8 cellular contexts compared by ENCODE assay signal in genomic region chr14:52552063-52552988, GRCh38. TPM values are rescaled to one million over a fixed set of nuclear protein-coding genes. Genes with fewer than 3 reads are reported as not detected.
A peak's percentile ranks its signal among the peaks of the same experiment; 100 is the strongest.
DNase-seq lines count a peak whose midpoint lies in the region; ATAC-seq, FAIRE-seq and TF ChIP-seq lines count a peak whose summit lies in the region.

TSS of gene GPR137C (plus strand) at chr14:52552836. CDS start at chr14:52553148, 312 bp downstream.
TSS of gene TXNDC16 (minus strand) at chr14:52552505. CDS start at chr14:52543557, 8,948 bp downstream.

- DNase-seq in BJ (ENCODE audit: low read depth) (peak; percentile 95), GM19240 (ENCODE audit: insufficient read length, low spot score) (peak; percentile 80), NCI-H524 (lab: John Stamatoyannopoulos, UW) (peak; percentile 100), kidney glomerular epithelial cell (lab: John Stamatoyannopoulos, UW) (peak; percentile 99)
- peak; percentile 100 for DNase-seq in activated CD4-positive, alpha-beta T cell treated with anti-CD3 and anti-CD28 coated beads for 4 hours
- DNase-seq in stimulated activated CD4-positive, alpha-beta T cell treated with anti-CD3 and anti-CD28 coated beads, Interleukin-15, amount 100 ng/mL, for 48 hours (ENCODE audit: low read depth in 2 of 2), result peak; percentile 100

- H3K4me3 ChIP-seq in BJ (ENCODE audit: low read depth, low read length), result peak within 1 kb of the TSS; percentile 79

- CTCF ChIA-PET in BJ (lab: Yijun Ruan, JAX), result interaction anchor here (1.1 to 2.0 kb wide), 5 partner anchors 9 to 26 kb away, joined by 3 to 6 read pairs (median 5); no protein-coding TSS in a partner anchor

- POLR2A ChIA-PET in BJ (lab: Charles Lee), result no interaction called here

- no peaks in the 10 kb centered on the region for H3K36me3 ChIP-seq in BJ (ENCODE audit: control insufficient read depth, insufficient read depth, low read length)

- FAIRE-seq in colon (lab: Jason Lieb, UNC), result peak; percentile 91

- no peak for TF ChIP-seq CTCF in BJ (IDR thresholded peaks at IDR 0.05; ENCODE audit: insufficient read depth, low read depth, low read length)

- peak; percentile 95 for ATAC-seq in HG03457 (IDR thresholded peaks at IDR 0.05; ENCODE audit: unreplicated experiment)

- H3K27me3 ChIP-seq in BJ (ENCODE audit: control insufficient read depth, insufficient read depth, low read length), result no peaks in the 10 kb centered on the region

RNA-seq across cellular contexts. Expression of gene GPR137C, which starts in this region (rescaled TPM):
- polyA plus RNA-seq in BJ (2011; rRNA removed), result 0.18 and 0.34 TPM in 2 replicates
- polyA minus RNA-seq in BJ (2011; rRNA and poly(A)+ RNA removed), result 0.38 and 0.67 TPM in 2 replicates

RNA-seq across cellular contexts. Expression of gene TXNDC16, which starts in this region (rescaled TPM):
- 1.1 and 2.0 TPM in 2 replicates for polyA plus RNA-seq in BJ (2011; rRNA removed)
- 0.57 and 0.81 TPM in 2 replicates for polyA minus RNA-seq in BJ (2011; rRNA and poly(A)+ RNA removed)

Comparison
In these comparisons a context has a peak if more than half of its experiments do, and no peak if none do; other contexts are left out.
1. Peak in every context shown above with its lines: DNase-seq, ATAC-seq and H3K4me3 ChIP-seq.